In the genomic region with DNA sequence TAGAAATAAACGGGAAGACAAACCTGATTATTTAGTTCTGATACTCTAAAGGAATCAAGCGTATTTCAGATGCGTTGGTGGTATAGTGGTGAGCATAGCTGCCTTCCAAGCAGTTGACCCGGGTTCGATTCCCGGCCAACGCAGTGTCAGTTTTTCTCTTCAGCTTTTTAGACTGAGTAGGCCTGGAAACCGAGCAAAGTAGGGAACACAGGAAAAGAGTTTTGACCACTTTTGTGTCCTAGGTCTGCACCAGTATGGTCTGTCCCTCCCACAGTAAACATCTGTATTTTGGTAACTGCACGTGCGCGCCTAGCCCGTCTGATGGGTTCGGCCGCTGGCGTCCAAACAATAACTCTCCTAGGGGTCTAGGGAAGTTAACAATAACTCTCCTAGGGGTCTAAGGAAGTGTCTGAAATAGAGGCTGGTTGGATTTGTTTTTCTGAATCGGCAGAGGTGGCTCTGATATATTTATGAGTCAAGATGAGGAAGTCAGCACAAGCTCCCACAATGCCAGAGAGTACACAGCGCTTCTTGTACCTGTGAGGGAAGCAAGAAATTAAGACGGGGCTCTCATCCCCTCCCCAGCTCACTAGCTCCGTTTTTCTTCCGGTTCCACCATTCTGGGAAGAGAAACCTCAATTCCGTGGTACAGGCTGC, we compare ENCODE assay signal across 8 cellular contexts. TPM values are rescaled to one million over a fixed set of nuclear protein-coding genes. Genes with fewer than 3 reads are reported as not detected.
DNase-seq lines count a peak whose midpoint lies in the region; ATAC-seq and TF ChIP-seq lines count a peak whose summit lies in the region.

No MANE protein-coding gene starts in this region.

- peaks cover 29% of the 10 kb centered on the region for H3K4me1 ChIP-seq in Karpas-422 (ENCODE audit: low read length)
- peaks cover 6% of the 10 kb centered on the region for H3K4me1 ChIP-seq in stomach smooth muscle (ENCODE audit: control insufficient read depth, insufficient read depth, low read length)

- no peaks in the 10 kb centered on the region for H3K79me2 ChIP-seq in Karpas-422 (ENCODE audit: low read length)

- DNase-seq in A172 (ENCODE audit: low spot score) = peak; percentile 95
- DNase-seq in Karpas-422 = peak; percentile 95
- DNase-seq in RPMI7951 (ENCODE audit: low read depth) = peak; percentile 87
- peak; percentile 33 to 48 for DNase-seq in activated T-helper 1 cell treated with anti-CD3 and anti-CD28 coated beads, Interleukin-2, amount 50 U/mL, for 16 hours (ENCODE audit: low read depth in 1 of 2, low spot score in 1 of 2)
- peak; percentile 91 for DNase-seq in fibroblast of pulmonary artery (ENCODE audit: low read depth)
- peak; percentile 84 for DNase-seq in neural crest cell (ENCODE audit: low read depth, low spot score)

- H3K27ac ChIP-seq in Karpas-422 (ENCODE audit: low read length) = peak overlapping the region; percentile 81
- H3K27ac ChIP-seq in stomach smooth muscle (ENCODE audit: low read length) = peak overlapping the region; percentile 91

- H3K9me3 Mint-ChIP-seq in neural crest cell = peaks cover 12% of the 10 kb centered on the region

- TF ChIP-seq CTCF in fibroblast of pulmonary artery (IDR thresholded peaks at IDR 0.05; ENCODE audit: low read length, missing control alignments) (no peak), neural crest cell (conservative IDR thresholded peaks at IDR 0.05) (no peak)

- H3K4me3 Mint-ChIP-seq in neural crest cell = peak overlapping the region; percentile 99

- no peaks in the 10 kb centered on the region for H3K9me3 ChIP-seq in Karpas-422 (ENCODE audit: low read length)
- no peaks in the 10 kb centered on the region for H3K9me3 ChIP-seq in stomach smooth muscle (ENCODE audit: control insufficient read depth in 2 of 2, low read length in 2 of 2)

- peak overlapping the region; percentile 78 for H3K9ac ChIP-seq in Karpas-422 (ENCODE audit: low read length)
- peak overlapping the region; percentile 80 to 83 for H3K9ac ChIP-seq in stomach smooth muscle (ENCODE audit: low read length in 2 of 2)

- ATAC-seq in GM18868 (IDR thresholded peaks at IDR 0.05; ENCODE audit: unreplicated experiment) = peak; percentile 31

- peak overlapping the region; percentile 96 for H2AFZ ChIP-seq in Karpas-422 (ENCODE audit: low read length)

- peaks cover 17% of the 10 kb centered on the region for H3K36me3 Mint-ChIP-seq in neural crest cell (ENCODE audit: low read depth)

- H3K4me2 ChIP-seq in Karpas-422 (ENCODE audit: low read depth, low read length, poor library complexity, severe bottlenecking) = peak overlapping the region; percentile 95

- H3K4me3 ChIP-seq in Karpas-422 (ENCODE audit: low read length) = peak overlapping the region; percentile 82
- H3K4me3 ChIP-seq in fibroblast of pulmonary artery (replicated peaks; ENCODE audit: low read depth, low read length) = peak overlapping the region; percentile 77
- H3K4me3 ChIP-seq in stomach smooth muscle (ENCODE audit: low read length in 2 of 2) = peak overlapping the region; percentile 80 to 86

- peak overlapping the region; percentile 98 for H3K27ac Mint-ChIP-seq in neural crest cell (ENCODE audit: unreplicated experiment)

- H3K36me3 ChIP-seq in Karpas-422 (ENCODE audit: insufficient read depth, low read length) (no peaks in the 10 kb centered on the region), stomach smooth muscle (ENCODE audit: control insufficient read depth in 2 of 2, insufficient read depth in 2 of 2, low read length in 2 of 2) (no peaks in the 10 kb centered on the region)

- H3K27me3 Mint-ChIP-seq in neural crest cell (ENCODE audit: low read depth) = peaks cover 44% of the 10 kb centered on the region

- no peaks in the 10 kb centered on the region for H3K9me2 ChIP-seq in Karpas-422 (replicated peaks; ENCODE audit: insufficient read depth, low read length)

- H4K20me1 ChIP-seq in Karpas-422 (ENCODE audit: insufficient read depth, low read depth, low read length) = no peaks in the 10 kb centered on the region

- peaks cover 47% of the 10 kb centered on the region for H3K4me1 Mint-ChIP-seq in neural crest cell

- no peaks in the 10 kb centered on the region for H3K27me3 ChIP-seq in Karpas-422 (ENCODE audit: low read length)
- no peaks in the 10 kb centered on the region for H3K27me3 ChIP-seq in stomach smooth muscle (ENCODE audit: control insufficient read depth in 1 of 2, insufficient read depth in 2 of 2, low read length in 2 of 2)

RNA-seq across cellular contexts. Expression of a gene that starts 15.6 kb away (rescaled TPM):
- total RNA-seq in A172 (2014; rRNA removed; shearing (Covaris generic)) = not detected in 2 replicates
- total RNA-seq in Karpas-422 (2014; rRNA removed; shearing (Covaris generic); ENCODE audit: low replicate concordance) = not detected in 2 replicates
- total RNA-seq in RPMI7951 (2014; rRNA removed; shearing (Covaris generic)) = 0.12 TPM in 1 of 2 replicates, not detected in the other
- not detected in 2 replicates for total RNA-seq in neural crest cell

RNA-seq across cellular contexts. Expression of a gene that starts 40.7 kb away (rescaled TPM):
- 14.1 and 14.4 TPM in 2 replicates for total RNA-seq in A172 (2014; rRNA removed; shearing (Covaris generic))
- total RNA-seq in Karpas-422 (2014; rRNA removed; shearing (Covaris generic); ENCODE audit: low replicate concordance) = 130 and 269 TPM in 2 replicates
- total RNA-seq in RPMI7951 (2014; rRNA removed; shearing (Covaris generic)) = 18.0 and 21.3 TPM in 2 replicates
- total RNA-seq in neural crest cell = 83.5 and 90.8 TPM in 2 replicates

Comparison
In these comparisons a context has a peak if more than half of its experiments do, and no peak if none do; other contexts are left out.
1. Peak in every context shown above with its lines: DNase-seq, ATAC-seq, H3K4me3 ChIP-seq and H3K27ac ChIP-seq.
2. DNase-seq: peak in every context shown above with its lines; median percentile 95 in A172; 95 in Karpas-422; 91 in fibroblast of pulmonary artery; 87 in RPMI7951; 84 in neural crest cell; 40 in activated T-helper 1 cell treated with anti-CD3 and anti-CD28 coated beads, Interleukin-2, amount 50 U/mL, for 16 hours.